In genomic region chr2:121721926-121722325, GRCh38 we compare ENCODE assay signal across 11 cellular contexts. TPM values are rescaled to one million over a fixed set of nuclear protein-coding genes. Genes with fewer than 3 reads are reported as not detected.
DNase-seq lines count a peak whose midpoint lies in the region; ATAC-seq and TF ChIP-seq lines count a peak whose summit lies in the region.
"Had no signal": no experiment of that assay in that cellular context is flagged by ENCODE, and none has a peak within 500 bp of the region (broad histone marks: within the 10 kb centered on the region; RNA-seq: fewer than 3 reads in every experiment).

No MANE protein-coding gene starts in this region.

- no peak overlapping the region for H3K4ac ChIP-seq in H9 (ENCODE audit: low read depth, low read length)

- H3K27ac Mint-ChIP-seq in activated naive CD4-positive, alpha-beta T cell treated with anti-CD3 and anti-CD28 coated beads, Interleukin-2, amount 50 U/mL, for 24 hours: peak overlapping the region; percentile 61
- no peak overlapping the region; a peak in 1 of 7 replicates for H3K27ac Mint-ChIP-seq in H9

- H3K27me3 ChIP-seq in H9 (ENCODE audit: insufficient read depth, low read length): no peaks in the 10 kb centered on the region

- H2BK5ac ChIP-seq in H9 (ENCODE audit: insufficient read length, low read length): no peak overlapping the region

- no peaks in the 10 kb centered on the region for H3K79me2 ChIP-seq in H9 (ENCODE audit: insufficient read depth, low read length)
- H3K79me2 ChIP-seq: parathyroid adenoma had no signal

- peaks cover 6% of the 10 kb centered on the region for H3K4me1 Mint-ChIP-seq in activated naive CD4-positive, alpha-beta T cell treated with anti-CD3 and anti-CD28 coated beads, Interleukin-2, amount 50 U/mL, for 24 hours
- H3K4me1 Mint-ChIP-seq in H9: no peaks in the 10 kb centered on the region; a peak in 1 of 4 replicates

- H3K56ac ChIP-seq in H9 (ENCODE audit: insufficient read length, low read depth, low read length): no peak overlapping the region

- H3K9ac ChIP-seq in H9 (ENCODE audit: extremely low read depth, insufficient read length, low read length): no peak overlapping the region
- H3K9ac ChIP-seq: parathyroid adenoma had no signal

- ATAC-seq in HG03571 (IDR thresholded peaks at IDR 0.05; ENCODE audit: unreplicated experiment): no peak
- no peak for ATAC-seq in HG03354 (IDR thresholded peaks at IDR 0.05; ENCODE audit: poor library complexity, severe bottlenecking, unreplicated experiment)

- no peak overlapping the region for H2BK20ac ChIP-seq in H9 (ENCODE audit: low read depth, low read length, poor library complexity, severe bottlenecking)

- no peak overlapping the region for H3K18ac ChIP-seq in H9 (ENCODE audit: insufficient read length, low read depth, low read length)

- no peaks in the 10 kb centered on the region for H4K20me1 ChIP-seq in H9 (ENCODE audit: control insufficient read depth, insufficient read depth, insufficient read length)

- no peaks in the 10 kb centered on the region for H3K79me1 ChIP-seq in H9 (ENCODE audit: insufficient read depth, low read depth, low read length, poor library complexity, severe bottlenecking)

- H3K23ac ChIP-seq in H9 (ENCODE audit: insufficient read length, low read depth, low read length): no peak overlapping the region

- no peak overlapping the region for H4K91ac ChIP-seq in H9 (ENCODE audit: insufficient read length, low read depth, low read length)

- peaks cover 1% of the 10 kb centered on the region for H3K36me3 Mint-ChIP-seq in activated naive CD4-positive, alpha-beta T cell treated with anti-CD3 and anti-CD28 coated beads, Interleukin-2, amount 50 U/mL, for 24 hours
- H3K36me3 Mint-ChIP-seq in H9 (ENCODE audit: insufficient read depth in 1 of 3, low read depth in 3 of 3): peaks cover 2 to 14% (median 3%) of the 10 kb centered on the region in 3 experiments; a peak in 6 of 7 replicates

- no peaks in the 10 kb centered on the region for H3K23me2 ChIP-seq in H9 (ENCODE audit: insufficient read length, low read depth, low read length, poor library complexity, severe bottlenecking)

- no CpG with 5 or more reads among the region's 8 CpGs for WGBS in H9 (ENCODE audit: extremely low coverage, insufficient read length, low lambda C conversion rate)

- no peak overlapping the region for H3K4me3 Mint-ChIP-seq in activated naive CD4-positive, alpha-beta T cell treated with anti-CD3 and anti-CD28 coated beads, Interleukin-2, amount 50 U/mL, for 24 hours
- H3K4me3 Mint-ChIP-seq in H9: no peak overlapping the region
- H3K4me3 Mint-ChIP-seq: IgD-negative memory B cell had no signal

- no peak overlapping the region for H3T11ph ChIP-seq in H9 (ENCODE audit: low read length)

- no peaks in the 10 kb centered on the region for H3K4me1 ChIP-seq in H9 (ENCODE audit: insufficient read depth, low read length)
- H3K4me1 ChIP-seq: parathyroid adenoma had no signal

- H2BK12ac ChIP-seq in H9 (ENCODE audit: insufficient read length, low read depth, low read length): no peak overlapping the region

- no peak overlapping the region for H4K5ac ChIP-seq in H9 (ENCODE audit: insufficient read length, low read depth, low read length)

- no peaks in the 10 kb centered on the region for H3K9me3 ChIP-seq in H9 (ENCODE audit: control insufficient read depth, low read depth, low read length)

- no peak overlapping the region for H3K4me2 ChIP-seq in H9 (ENCODE audit: insufficient read depth, insufficient read length, low read length)

- no peak overlapping the region for H3K4me3 ChIP-seq in AG10803 (ENCODE audit: low read length)

- no peaks in the 10 kb centered on the region for H3K9me3 Mint-ChIP-seq in activated naive CD4-positive, alpha-beta T cell treated with anti-CD3 and anti-CD28 coated beads, Interleukin-2, amount 50 U/mL, for 24 hours
- H3K9me3 Mint-ChIP-seq in H9: no peaks in the 10 kb centered on the region
- H3K9me3 Mint-ChIP-seq: IgD-negative memory B cell had no signal

- no peak overlapping the region for H2BK15ac ChIP-seq in H9 (ENCODE audit: low read depth, low read length)

- TF ChIP-seq CTCF in AG10803 (conservative IDR thresholded peaks at IDR 0.05; ENCODE audit: low read length) (no peak), H9 (conservative IDR thresholded peaks at IDR 0.05) (no peak)

- no peak overlapping the region for H3K14ac ChIP-seq in H9 (ENCODE audit: insufficient read depth, low read length)

- no peaks in the 10 kb centered on the region for H3K27me3 Mint-ChIP-seq in activated naive CD4-positive, alpha-beta T cell treated with anti-CD3 and anti-CD28 coated beads, Interleukin-2, amount 50 U/mL, for 24 hours
- H3K27me3 Mint-ChIP-seq in H9 (ENCODE audit: low read depth): no peaks in the 10 kb centered on the region
- H3K27me3 Mint-ChIP-seq: IgD-negative memory B cell had no signal

- no peak overlapping the region for H3K27ac ChIP-seq in H9 (ENCODE audit: insufficient read length, low read depth, low read length)
- H3K27ac ChIP-seq: parathyroid adenoma had no signal

- H2AK5ac ChIP-seq in H9 (ENCODE audit: insufficient read length, low read length): no peak overlapping the region

- DNase-seq in AG10803 (ENCODE audit: low read depth) (peak; percentile 95), HS-27A (ENCODE audit: low read depth) (peak; percentile 62), hepatic stellate cell (ENCODE audit: low spot score) (peak; percentile 53), H9 (no peak)
- no peak for DNase-seq in stimulated activated CD8-positive, alpha-beta memory T cell treated with anti-CD3 and anti-CD28 coated beads, Interleukin-4, amount 100 ng/mL, for 48 hours
- DNase-seq: islet precursor cell had no signal

- H2BK120ac ChIP-seq in H9 (ENCODE audit: low read depth, low read length, poor library complexity, severe bottlenecking): no peak overlapping the region

- H2AFZ ChIP-seq in H9 (ENCODE audit: low read length): no peak overlapping the region
- H2AFZ ChIP-seq: parathyroid adenoma had no signal

- no peak overlapping the region for H4K8ac ChIP-seq in H9 (replicated peaks; ENCODE audit: insufficient read length, low read depth, low read length)

RNA-seq across cellular contexts. Expression of gene NIFK, which starts 14.7 kb away (rescaled TPM):
- total RNA-seq in H9 (2021): 155 and 180 TPM in 2 replicates

RNA-seq across cellular contexts. Expression of gene TSN, which starts 33.5 kb away (rescaled TPM):
- 96.1 and 102 TPM in 2 replicates for total RNA-seq in H9 (2021)

Comparison
In these comparisons a context has a peak if more than half of its experiments do, and no peak if none do; other contexts are left out.
1. DNase-seq: peak in AG10803 (single experiment), HS-27A (single experiment) and hepatic stellate cell (single experiment); none in stimulated activated CD8-positive, alpha-beta memory T cell treated with anti-CD3 and anti-CD28 coated beads, Interleukin-4, amount 100 ng/mL, for 48 hours (single experiment) and H9 (single experiment).